Comparison of ENCODE assay signal across 13 cellular contexts in the genomic region with DNA sequence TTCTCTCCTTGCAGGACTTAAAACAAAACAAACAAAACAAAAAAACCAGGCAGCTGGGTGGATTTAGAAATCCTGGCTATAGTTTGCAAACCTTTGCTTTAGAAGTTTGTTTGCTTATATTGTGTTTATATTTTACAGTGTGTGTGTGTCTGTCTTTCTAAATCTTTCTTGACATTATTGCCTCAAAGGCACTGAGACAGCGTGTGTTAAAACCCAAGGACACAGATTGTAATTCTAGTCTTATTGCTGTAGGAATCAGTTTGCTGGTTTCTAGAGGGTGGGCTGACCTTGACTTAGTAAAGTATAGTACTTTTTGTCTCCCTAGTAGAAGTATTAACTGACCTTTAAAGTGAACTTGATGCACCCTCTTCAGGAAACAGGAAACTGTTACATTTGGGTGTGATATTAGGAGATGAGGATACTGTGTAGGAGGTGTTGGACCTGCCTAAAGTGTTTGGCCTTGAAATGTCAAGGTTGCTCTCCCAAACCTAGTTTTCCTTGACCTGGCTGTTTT.
DNase-seq lines count a peak whose midpoint lies in the region; ATAC-seq and TF ChIP-seq lines count a peak whose summit lies in the region.
"Had no signal": no experiment of that assay in that cellular context is flagged by ENCODE, and none has a peak within 500 bp of the region (broad histone marks: within the 10 kb centered on the region; RNA-seq: fewer than 3 reads in every experiment).

No MANE protein-coding gene starts in this region.

- ATAC-seq in GM18508 (IDR thresholded peaks at IDR 0.05; ENCODE audit: insufficient read depth, unreplicated experiment) (peak; percentile 54), HG03442 (IDR thresholded peaks at IDR 0.05; ENCODE audit: unreplicated experiment) (peak; percentile 45), WTC11 (peak; percentile 20), HG02852 (IDR thresholded peaks at IDR 0.05; ENCODE audit: unreplicated experiment) (no peak), HG02884 (IDR thresholded peaks at IDR 0.05; ENCODE audit: unreplicated experiment) (no peak)
- no peak for ATAC-seq in activated T-cell treated with anti-CD3 and anti-CD28 coated beads, Interleukin-2, amount 50 U/mL, for 4 hours
- ATAC-seq: body of pancreas had no signal

- H3K36me3 Mint-ChIP-seq in WTC11 = no peaks in the 10 kb centered on the region
- peaks cover 14% of the 10 kb centered on the region for H3K36me3 Mint-ChIP-seq in activated T-cell treated with anti-CD3 and anti-CD28 coated beads, Interleukin-2, amount 50 U/mL, for 4 hours (ENCODE audit: insufficient read depth)

- TF ChIP-seq POLR2A in Peyer's patch (IDR thresholded peaks at IDR 0.05) = no peak

- H3K9me3 Mint-ChIP-seq in WTC11 = no peaks in the 10 kb centered on the region
- H3K9me3 Mint-ChIP-seq in activated T-cell treated with anti-CD3 and anti-CD28 coated beads, Interleukin-2, amount 50 U/mL, for 4 hours = no peaks in the 10 kb centered on the region
- H3K9me3 Mint-ChIP-seq: CD4-positive, CD25-positive, alpha-beta regulatory T cell; naive B cell had no signal

- H3K27ac Mint-ChIP-seq in WTC11 = peak overlapping the region; percentile 14; the same call in 1 of the 2 replicates

- CTCF ChIA-PET in WTC11 (lab: Charles Lee) = no interaction called here

- peaks cover 0 to 20% (median 0%) of the 10 kb centered on the region in 4 donors for H3K4me1 ChIP-seq in Peyer's patch

- peaks cover 0 to 5% (median 0%) of the 10 kb centered on the region in 3 donors for H3K36me3 ChIP-seq in Peyer's patch

- no peaks in the 10 kb centered on the region for H3K27me3 Mint-ChIP-seq in WTC11 (ENCODE audit: low read depth)
- no peaks in the 10 kb centered on the region for H3K27me3 Mint-ChIP-seq in activated T-cell treated with anti-CD3 and anti-CD28 coated beads, Interleukin-2, amount 50 U/mL, for 4 hours (ENCODE audit: low read depth)
- H3K27me3 Mint-ChIP-seq: CD4-positive, CD25-positive, alpha-beta regulatory T cell; naive B cell had no signal

- H3K27me3 ChIP-seq in Peyer's patch = no peaks in the 10 kb centered on the region
- H3K27me3 ChIP-seq: body of pancreas had no signal

- no peak overlapping the region for H3K4me3 Mint-ChIP-seq in WTC11
- no peak overlapping the region for H3K4me3 Mint-ChIP-seq in activated T-cell treated with anti-CD3 and anti-CD28 coated beads, Interleukin-2, amount 50 U/mL, for 4 hours
- H3K4me3 Mint-ChIP-seq: naive B cell had no signal

- H3K9me3 ChIP-seq in Peyer's patch = no peaks in the 10 kb centered on the region
- H3K9me3 ChIP-seq: body of pancreas, HAP-1 had no signal

- POLR2A ChIA-PET in WTC11 (lab: Charles Lee) = no interaction called here

- no peak overlapping the region for H3K4me3 ChIP-seq in Peyer's patch
- H3K4me3 ChIP-seq: body of pancreas, HAP-1 had no signal

- no peak overlapping the region for H3K27ac ChIP-seq in Peyer's patch

- no peak for DNase-seq in WTC11 (ENCODE audit: low spot score)
- DNase-seq in left kidney (ENCODE audit: low read depth, low spot score) = peak; percentile 30
- DNase-seq in activated T-cell treated with anti-CD3 and anti-CD28 coated beads, Interleukin-2, amount 50 U/mL, for 4 hours = no peak
- DNase-seq in Peyer's patch = no peak
- DNase-seq: body of pancreas, naive B cell, NCI-H1105 had no signal

- TF ChIP-seq CTCF in WTC11 (IDR thresholded peaks at IDR 0.05) (no peak), Peyer's patch (IDR thresholded peaks at IDR 0.05) (no peak)

- H3K4me1 Mint-ChIP-seq in WTC11 = peaks cover 43% of the 10 kb centered on the region
- H3K4me1 Mint-ChIP-seq in activated T-cell treated with anti-CD3 and anti-CD28 coated beads, Interleukin-2, amount 50 U/mL, for 4 hours (ENCODE audit: low read depth) = peaks cover 41% of the 10 kb centered on the region

TF ChIP-seq in WTC11, 78 proteins besides CTCF, POLR2A, EP300 and RAD21:
- TF ChIP-seq GABPB1 (CRISPR knock-in tag; IDR thresholded peaks at IDR 0.05) = peak; percentile 48
- TF ChIP-seq IRF2 (CRISPR knock-in tag; IDR thresholded peaks at IDR 0.05; ENCODE audit: borderline replicate concordance, low read depth) = no peak
- TF ChIP-seq, protein P1, sequence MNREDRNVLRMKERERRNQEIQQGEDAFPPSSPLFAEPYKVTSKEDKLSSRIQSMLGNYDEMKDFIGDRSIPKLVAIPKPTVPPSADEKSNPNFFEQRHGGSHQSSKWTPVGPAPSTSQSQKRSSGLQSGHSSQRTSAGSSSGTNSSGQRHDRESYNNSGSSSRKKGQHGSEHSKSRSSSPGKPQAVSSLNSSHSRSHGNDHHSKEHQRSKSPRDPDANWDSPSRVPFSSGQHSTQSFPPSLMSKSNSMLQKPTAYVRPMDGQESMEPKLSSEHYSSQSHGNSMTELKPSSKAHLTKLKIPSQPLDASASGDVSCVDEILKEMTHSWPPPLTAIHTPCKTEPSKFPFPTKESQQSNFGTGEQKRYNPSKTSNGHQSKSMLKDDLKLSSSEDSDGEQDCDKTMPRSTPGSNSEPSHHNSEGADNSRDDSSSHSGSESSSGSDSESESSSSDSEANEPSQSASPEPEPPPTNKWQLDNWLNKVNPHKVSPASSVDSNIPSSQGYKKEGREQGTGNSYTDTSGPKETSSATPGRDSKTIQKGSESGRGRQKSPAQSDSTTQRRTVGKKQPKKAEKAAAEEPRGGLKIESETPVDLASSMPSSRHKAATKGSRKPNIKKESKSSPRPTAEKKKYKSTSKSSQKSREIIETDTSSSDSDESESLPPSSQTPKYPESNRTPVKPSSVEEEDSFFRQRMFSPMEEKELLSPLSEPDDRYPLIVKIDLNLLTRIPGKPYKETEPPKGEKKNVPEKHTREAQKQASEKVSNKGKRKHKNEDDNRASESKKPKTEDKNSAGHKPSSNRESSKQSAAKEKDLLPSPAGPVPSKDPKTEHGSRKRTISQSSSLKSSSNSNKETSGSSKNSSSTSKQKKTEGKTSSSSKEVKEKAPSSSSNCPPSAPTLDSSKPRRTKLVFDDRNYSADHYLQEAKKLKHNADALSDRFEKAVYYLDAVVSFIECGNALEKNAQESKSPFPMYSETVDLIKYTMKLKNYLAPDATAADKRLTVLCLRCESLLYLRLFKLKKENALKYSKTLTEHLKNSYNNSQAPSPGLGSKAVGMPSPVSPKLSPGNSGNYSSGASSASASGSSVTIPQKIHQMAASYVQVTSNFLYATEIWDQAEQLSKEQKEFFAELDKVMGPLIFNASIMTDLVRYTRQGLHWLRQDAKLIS (CRISPR knock-in tag; IDR thresholded peaks at IDR 0.05; ENCODE audit: borderline replicate concordance) = no peak
- TF ChIP-seq, protein P2, sequence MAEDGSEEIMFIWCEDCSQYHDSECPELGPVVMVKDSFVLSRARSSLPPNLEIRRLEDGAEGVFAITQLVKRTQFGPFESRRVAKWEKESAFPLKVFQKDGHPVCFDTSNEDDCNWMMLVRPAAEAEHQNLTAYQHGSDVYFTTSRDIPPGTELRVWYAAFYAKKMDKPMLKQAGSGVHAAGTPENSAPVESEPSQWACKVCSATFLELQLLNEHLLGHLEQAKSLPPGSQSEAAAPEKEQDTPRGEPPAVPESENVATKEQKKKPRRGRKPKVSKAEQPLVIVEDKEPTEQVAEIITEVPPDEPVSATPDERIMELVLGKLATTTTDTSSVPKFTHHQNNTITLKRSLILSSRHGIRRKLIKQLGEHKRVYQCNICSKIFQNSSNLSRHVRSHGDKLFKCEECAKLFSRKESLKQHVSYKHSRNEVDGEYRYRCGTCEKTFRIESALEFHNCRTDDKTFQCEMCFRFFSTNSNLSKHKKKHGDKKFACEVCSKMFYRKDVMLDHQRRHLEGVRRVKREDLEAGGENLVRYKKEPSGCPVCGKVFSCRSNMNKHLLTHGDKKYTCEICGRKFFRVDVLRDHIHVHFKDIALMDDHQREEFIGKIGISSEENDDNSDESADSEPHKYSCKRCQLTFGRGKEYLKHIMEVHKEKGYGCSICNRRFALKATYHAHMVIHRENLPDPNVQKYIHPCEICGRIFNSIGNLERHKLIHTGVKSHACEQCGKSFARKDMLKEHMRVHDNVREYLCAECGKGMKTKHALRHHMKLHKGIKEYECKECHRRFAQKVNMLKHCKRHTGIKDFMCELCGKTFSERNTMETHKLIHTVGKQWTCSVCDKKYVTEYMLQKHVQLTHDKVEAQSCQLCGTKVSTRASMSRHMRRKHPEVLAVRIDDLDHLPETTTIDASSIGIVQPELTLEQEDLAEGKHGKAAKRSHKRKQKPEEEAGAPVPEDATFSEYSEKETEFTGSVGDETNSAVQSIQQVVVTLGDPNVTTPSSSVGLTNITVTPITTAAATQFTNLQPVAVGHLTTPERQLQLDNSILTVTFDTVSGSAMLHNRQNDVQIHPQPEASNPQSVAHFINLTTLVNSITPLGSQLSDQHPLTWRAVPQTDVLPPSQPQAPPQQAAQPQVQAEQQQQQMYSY (CRISPR knock-in tag; IDR thresholded peaks at IDR 0.05) = no peak
- no peak for TF ChIP-seq SOX15 (CRISPR knock-in tag; IDR thresholded peaks at IDR 0.05)
- TF ChIP-seq CREB1 (CRISPR knock-in tag; IDR thresholded peaks at IDR 0.05) = no peak
- TF ChIP-seq, protein P3, sequence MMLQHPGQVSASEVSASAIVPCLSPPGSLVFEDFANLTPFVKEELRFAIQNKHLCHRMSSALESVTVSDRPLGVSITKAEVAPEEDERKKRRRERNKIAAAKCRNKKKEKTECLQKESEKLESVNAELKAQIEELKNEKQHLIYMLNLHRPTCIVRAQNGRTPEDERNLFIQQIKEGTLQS (CRISPR knock-in tag; conservative IDR thresholded peaks at IDR 0.05) = no peak

Comparison
In these comparisons a context has a peak if more than half of its experiments do, and no peak if none do; other contexts are left out.
1. ATAC-seq: peak in GM18508 (single experiment), HG03442 (single experiment) and WTC11 (single experiment); none in HG02852 (single experiment), activated T-cell treated with anti-CD3 and anti-CD28 coated beads, Interleukin-2, amount 50 U/mL, for 4 hours (0 of 2) and HG02884 (single experiment).